12 cellular contexts compared by ENCODE assay signal in the genomic region with DNA sequence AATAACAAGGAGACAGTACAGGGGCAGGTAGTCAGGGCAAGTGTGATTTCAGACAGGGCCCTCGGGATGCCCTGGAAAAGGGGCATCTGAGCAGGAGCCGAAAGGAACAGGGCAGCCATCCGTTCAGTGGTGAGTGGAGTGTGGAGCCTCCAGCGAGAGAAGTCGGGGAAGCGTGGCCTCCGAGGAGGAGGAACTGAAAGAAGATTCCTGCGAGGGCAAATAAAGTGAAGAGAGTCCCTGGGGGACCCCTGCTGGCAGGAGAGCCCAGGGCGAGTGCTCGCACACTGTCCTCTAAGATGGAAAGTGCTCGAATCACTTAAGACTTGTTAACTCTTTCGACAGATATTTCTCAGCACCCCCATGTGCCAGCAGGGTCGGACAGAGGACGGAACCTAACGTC. TPM values are rescaled to one million over a fixed set of nuclear protein-coding genes. Genes with fewer than 3 reads are reported as not detected.
DNase-seq lines count a peak whose midpoint lies in the region; ATAC-seq and TF ChIP-seq lines count a peak whose summit lies in the region.
"Had no signal": no experiment of that assay in that cellular context is flagged by ENCODE, and none has a peak within 500 bp of the region (broad histone marks: within the 10 kb centered on the region; RNA-seq: fewer than 3 reads in every experiment).

No MANE protein-coding gene starts in this region.

- H3K36me3 ChIP-seq in right lobe of liver (no peaks in the 10 kb centered on the region), OCI-LY7 (ENCODE audit: insufficient read depth, low read length) (no peaks in the 10 kb centered on the region)
- H3K36me3 ChIP-seq in CD4-positive, alpha-beta memory T cell (ENCODE audit: insufficient read depth, low read length), result no peaks in the 10 kb centered on the region
- H3K36me3 ChIP-seq: WERI-Rb-1 had no signal

- intact Hi-C loops in right lobe of liver (cut with DNase I) (no loop called here), OCI-LY7 (cut with micrococcal nuclease; ENCODE audit: unreplicated experiment) (no loop called here)
- intact Hi-C loops in CD4-positive, alpha-beta memory T cell (cut with micrococcal nuclease), result no loop called here

- no peaks in the 10 kb centered on the region for H3K4me1 ChIP-seq in right lobe of liver
- no peaks in the 10 kb centered on the region for H3K4me1 ChIP-seq in OCI-LY7 (ENCODE audit: insufficient read depth, low read length, poor library complexity, severe bottlenecking)
- H3K4me1 ChIP-seq in CD4-positive, alpha-beta memory T cell (ENCODE audit: insufficient read depth, low read length), result no peaks in the 10 kb centered on the region

- H3K9me2 ChIP-seq in OCI-LY7 (ENCODE audit: insufficient read depth, low read length), result no peaks in the 10 kb centered on the region

- DNase-seq in Ammon's horn (ENCODE audit: low spot score) (peak; percentile 15), HL-60 (ENCODE audit: low read depth in 1 of 2, low spot score in 1 of 2) (peak; percentile 14 to 18), right lobe of liver (no peak), AG08396 (ENCODE audit: low spot score) (no peak), OCI-LY7 (ENCODE audit: low spot score) (no peak), AG08395 (ENCODE audit: low spot score) (no peak)
- no peak for DNase-seq in CD4-positive, alpha-beta memory T cell
- DNase-seq: activated naive CD4-positive, alpha-beta T cell treated with anti-CD3 and anti-CD28 coated beads, Interleukin-2, amount 10 ng/mL, durations not matched to agents 7 days and 5 days; effector memory CD4-positive, alpha-beta T cell; NCI-H1092 treated with DMSO at 0.1 percent for 48 hours; WERI-Rb-1 had no signal

- H3K9me3 Mint-ChIP-seq in activated T-helper 17 cell treated with anti-CD3 and anti-CD28 coated beads, Interleukin-2, amount 50 U/mL, for 72 hours, result no peaks in the 10 kb centered on the region
- no peaks in the 10 kb centered on the region for H3K9me3 Mint-ChIP-seq in CD4-positive, alpha-beta memory T cell
- H3K9me3 Mint-ChIP-seq: activated naive CD4-positive, alpha-beta T cell treated with anti-CD3 and anti-CD28 coated beads, Interleukin-2, amount 10 ng/mL, durations not matched to agents 7 days and 5 days had no signal

- no peaks in the 10 kb centered on the region for H4K20me1 ChIP-seq in OCI-LY7 (ENCODE audit: insufficient read depth, low read length)

- BruUV-seq in OCI-LY7 (replicated peaks; lab: Mats Ljungman, UMichigan), result no TSS peak

- TF ChIP-seq CTCF in HL-60 (IDR thresholded peaks at IDR 0.05; ENCODE audit: insufficient read depth, low read length) (peak; percentile 4), right lobe of liver (IDR thresholded peaks at IDR 0.05) (peak in 1 of 4 donors; percentile 7), OCI-LY7 (conservative IDR thresholded peaks at IDR 0.05; ENCODE audit: low read length) (no peak)

- H3K27ac ChIP-seq in HL-60 (replicated peaks), result no peak overlapping the region
- no peak overlapping the region for H3K27ac ChIP-seq in right lobe of liver
- H3K27ac ChIP-seq in OCI-LY7 (ENCODE audit: low read depth, low read length, poor library complexity, severe bottlenecking), result no peak overlapping the region
- no peak overlapping the region for H3K27ac ChIP-seq in CD4-positive, alpha-beta memory T cell (ENCODE audit: low read depth, low read length)
- H3K27ac ChIP-seq: WERI-Rb-1 had no signal

- H3K27me3 Mint-ChIP-seq in activated T-helper 17 cell treated with anti-CD3 and anti-CD28 coated beads, Interleukin-2, amount 50 U/mL, for 72 hours, result peaks cover 4% of the 10 kb centered on the region
- H3K27me3 Mint-ChIP-seq in CD4-positive, alpha-beta memory T cell, result peaks cover 1% of the 10 kb centered on the region in 2 donors

- H3K9me3 ChIP-seq in right lobe of liver (no peaks in the 10 kb centered on the region), OCI-LY7 (ENCODE audit: low read length) (no peaks in the 10 kb centered on the region)
- no peaks in the 10 kb centered on the region for H3K9me3 ChIP-seq in CD4-positive, alpha-beta memory T cell (ENCODE audit: control insufficient read depth in 1 of 2, low read length in 2 of 2)

- H3K27ac Mint-ChIP-seq in activated T-helper 17 cell treated with anti-CD3 and anti-CD28 coated beads, Interleukin-2, amount 50 U/mL, for 72 hours, result peak overlapping the region; percentile 47
- peak overlapping the region in 1 of 7 donors; percentile 0 for H3K27ac Mint-ChIP-seq in CD4-positive, alpha-beta memory T cell
- H3K27ac Mint-ChIP-seq: activated naive CD4-positive, alpha-beta T cell treated with anti-CD3 and anti-CD28 coated beads, Interleukin-2, amount 10 ng/mL, durations not matched to agents 7 days and 5 days had no signal

- no peak overlapping the region for H3K4me2 ChIP-seq in OCI-LY7 (ENCODE audit: low read length)

- peaks cover 9% of the 10 kb centered on the region for H3K4me1 Mint-ChIP-seq in activated T-helper 17 cell treated with anti-CD3 and anti-CD28 coated beads, Interleukin-2, amount 50 U/mL, for 72 hours
- peaks cover 0 to 5% (median 2%) of the 10 kb centered on the region in 4 donors for H3K4me1 Mint-ChIP-seq in CD4-positive, alpha-beta memory T cell
- H3K4me1 Mint-ChIP-seq: activated naive CD4-positive, alpha-beta T cell treated with anti-CD3 and anti-CD28 coated beads, Interleukin-2, amount 10 ng/mL, durations not matched to agents 7 days and 5 days had no signal

- ATAC-seq in activated T-helper 17 cell treated with anti-CD3 and anti-CD28 coated beads, Interleukin-2, amount 50 U/mL, for 72 hours (replicated peaks), result no peak
- peak in 3 of 4 donors; percentile 23 to 55 (median 48) for ATAC-seq in right lobe of liver

- H3K4me3 Mint-ChIP-seq in activated T-helper 17 cell treated with anti-CD3 and anti-CD28 coated beads, Interleukin-2, amount 50 U/mL, for 72 hours, result no peak overlapping the region
- H3K4me3 Mint-ChIP-seq in CD4-positive, alpha-beta memory T cell, result no peak overlapping the region
- H3K4me3 Mint-ChIP-seq: activated naive CD4-positive, alpha-beta T cell treated with anti-CD3 and anti-CD28 coated beads, Interleukin-2, amount 10 ng/mL, durations not matched to agents 7 days and 5 days had no signal

- H3K79me2 ChIP-seq in OCI-LY7 (ENCODE audit: insufficient read depth, low read depth, low read length), result no peaks in the 10 kb centered on the region

- POLR2A ChIA-PET in OCI-LY7 (lab: Charles Lee), result no interaction called here
- POLR2A ChIA-PET in CD4-positive, alpha-beta memory T cell (lab: Charles Lee; ENCODE audit: partially characterized antibody), result no interaction called here

- H3K4me3 ChIP-seq in HL-60 (replicated peaks; ENCODE audit: insufficient read depth, low read length) (no peak overlapping the region), right lobe of liver (no peak overlapping the region), OCI-LY7 (ENCODE audit: low read depth, low read length, poor library complexity, severe bottlenecking) (no peak overlapping the region)
- H3K4me3 ChIP-seq in CD4-positive, alpha-beta memory T cell (ENCODE audit: low read length in 2 of 2), result no peak overlapping the region

- H2AFZ ChIP-seq in OCI-LY7 (ENCODE audit: low read length), result no peak overlapping the region

- H3K27me3 ChIP-seq in HL-60 (ENCODE audit: insufficient read depth, poor library complexity, severe bottlenecking), result peaks cover 4% of the 10 kb centered on the region
- H3K27me3 ChIP-seq in right lobe of liver, result no peaks in the 10 kb centered on the region
- no peaks in the 10 kb centered on the region for H3K27me3 ChIP-seq in CD4-positive, alpha-beta memory T cell (ENCODE audit: insufficient read depth, low read length)

- CTCF ChIA-PET in OCI-LY7 (lab: Charles Lee; ENCODE audit: unreplicated experiment), result no interaction called here
- CTCF ChIA-PET in CD4-positive, alpha-beta memory T cell (lab: Charles Lee; ENCODE audit: partially characterized antibody), result no interaction called here

- no peaks in the 10 kb centered on the region for H3K36me3 Mint-ChIP-seq in activated T-helper 17 cell treated with anti-CD3 and anti-CD28 coated beads, Interleukin-2, amount 50 U/mL, for 72 hours (ENCODE audit: low read depth)
- no peaks in the 10 kb centered on the region for H3K36me3 Mint-ChIP-seq in CD4-positive, alpha-beta memory T cell
- H3K36me3 Mint-ChIP-seq: activated naive CD4-positive, alpha-beta T cell treated with anti-CD3 and anti-CD28 coated beads, Interleukin-2, amount 10 ng/mL, durations not matched to agents 7 days and 5 days had no signal

- 41% methylated on average over 13 of the region's 15 CpGs for WGBS in right lobe of liver (ENCODE audit: insufficient coverage, low coverage, low lambda C conversion rate, missing lambda C conversion rate)

- TF ChIP-seq POLR2A in right lobe of liver (IDR thresholded peaks at IDR 0.05), result no peak

RNA-seq across cellular contexts. Expression of a gene that starts 3.5 kb away (rescaled TPM):
- under 1 TPM in 1 of 2 donors, not detected in 1; 0.58 TPM for total RNA-seq in activated T-helper 17 cell treated with anti-CD3 and anti-CD28 coated beads, Interleukin-2, amount 50 U/mL, for 72 hours
- total RNA-seq in right lobe of liver (not detected), OCI-LY7 (2022) (not detected in 2 replicates)
- total RNA-seq in OCI-LY7 (2014; rRNA removed; shearing (Covaris generic)), result not detected in 2 replicates
- total RNA-seq in CD4-positive, alpha-beta memory T cell, result under 1 TPM in 1 of 2 experiments, not detected in 1; 0.61 TPM
- 1 to 10 TPM in 1 of 2 donors, under 1 TPM in 1; 0.33 to 1.1 TPM for polyA plus RNA-seq in CD4-positive, alpha-beta memory T cell

Comparison
In these comparisons a context has a peak if more than half of its experiments do, and no peak if none do; other contexts are left out.
1. DNase-seq: peak in Ammon's horn (single experiment) and HL-60 (2 of 2); none in right lobe of liver (0 of 3), AG08396 (single experiment), OCI-LY7 (single experiment), CD4-positive, alpha-beta memory T cell (0 of 5) and AG08395 (single experiment).